ENCODE assay signal across 1 cellular context in genomic region chr22:17727244-17727892, GRCh38.
TF ChIP-seq lines count a peak whose summit lies in the region.

No MANE protein-coding gene starts in this region.

TF ChIP-seq in IMR-90, 13 proteins besides CTCF, POLR2A, EP300 and RAD21:
- TF ChIP-seq NFE2L2 (IDR thresholded peaks at IDR 0.05; ENCODE audit: low read depth, low read length) (no peak), MAZ (IDR thresholded peaks at IDR 0.05; ENCODE audit: borderline replicate concordance, low read depth, low read length) (no peak), RFX5 (IDR thresholded peaks at IDR 0.05; ENCODE audit: low read depth, low read length) (no peak)
TF ChIP-seq in IMR-90: peak in this region for 0.
